In genomic region chr17:30217054-30217453, GRCh38 we compare ENCODE assay signal across 4 cellular contexts. TPM values are rescaled to one million over a fixed set of nuclear protein-coding genes. Genes with fewer than 3 reads are reported as not detected.
"Had no signal": no experiment of that assay in that cellular context is flagged by ENCODE, and none has a peak within 500 bp of the region (broad histone marks: within the 10 kb centered on the region; RNA-seq: fewer than 3 reads in every experiment).

No MANE protein-coding gene starts in this region.

- DNase-seq: GDM1, GF-D8 had no signal

- H3K4me3 ChIP-seq: GM12878 had no signal

- ATAC-seq: GM12878 had no signal

RNA-seq across cellular contexts. Expression of gene SLC6A4, which starts 18.4 kb away (rescaled TPM):
- total RNA-seq: G401 had no signal
